ENCODE assay signal across 1 cellular context in the genomic region with DNA sequence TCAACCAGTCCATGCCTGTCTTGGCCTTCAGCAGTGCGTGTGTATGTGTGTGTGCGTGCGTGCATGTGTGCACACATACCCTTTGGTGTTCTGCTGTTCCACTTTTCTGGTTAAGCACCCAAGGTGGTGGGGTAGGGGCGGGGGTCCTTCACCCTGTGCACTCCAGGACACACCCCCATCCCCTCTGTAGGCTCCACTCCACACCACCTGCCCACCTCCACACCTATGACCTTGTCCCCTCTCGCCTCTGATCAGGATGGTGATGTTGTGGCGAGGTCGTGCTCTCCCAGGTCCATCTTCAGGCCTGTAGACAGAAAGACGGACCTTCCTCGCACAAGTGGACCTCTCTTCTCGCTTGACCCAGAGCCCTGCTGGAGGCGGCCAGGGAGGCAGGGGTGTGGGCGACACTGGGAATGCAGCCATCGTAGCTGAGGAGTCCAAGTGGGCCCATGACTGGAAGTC.
TF ChIP-seq lines count a peak whose summit lies in the region.

No MANE protein-coding gene starts in this region.

TF ChIP-seq in K562, 482 proteins besides CTCF, POLR2A, EP300 and RAD21:
- TF ChIP-seq SUPT5H (IDR thresholded peaks at IDR 0.05) (peak; percentile 57), SNRNP70 (optimal IDR thresholded peaks at IDR 0.05; ENCODE audit: low read depth, low read length) (peak; percentile 57), SIRT6 (IDR thresholded peaks at IDR 0.05; ENCODE audit: low read depth, low read length) (peak; percentile 15), TAF15 (IDR thresholded peaks at IDR 0.05; ENCODE audit: low read depth, low read length) (peak; percentile 70; the same call in 1 of the 2 replicates), POLR2G (IDR thresholded peaks at IDR 0.05; ENCODE audit: low read depth, low read length) (peak; percentile 68), ZBTB33 (CRISPR knock-in tag; IDR thresholded peaks at IDR 0.05) (peak; percentile 85), PTBP1 (IDR thresholded peaks at IDR 0.05; ENCODE audit: low read depth, low read length) (no peak), POLR2AphosphoS2 (IDR thresholded peaks at IDR 0.05; ENCODE audit: low read length) (peak; percentile 2; the same call in 1 of the 2 replicates), POLR2B (IDR thresholded peaks at IDR 0.05; ENCODE audit: low read depth, partially characterized antibody) (peak; percentile 15)
- TF ChIP-seq, protein P1, sequence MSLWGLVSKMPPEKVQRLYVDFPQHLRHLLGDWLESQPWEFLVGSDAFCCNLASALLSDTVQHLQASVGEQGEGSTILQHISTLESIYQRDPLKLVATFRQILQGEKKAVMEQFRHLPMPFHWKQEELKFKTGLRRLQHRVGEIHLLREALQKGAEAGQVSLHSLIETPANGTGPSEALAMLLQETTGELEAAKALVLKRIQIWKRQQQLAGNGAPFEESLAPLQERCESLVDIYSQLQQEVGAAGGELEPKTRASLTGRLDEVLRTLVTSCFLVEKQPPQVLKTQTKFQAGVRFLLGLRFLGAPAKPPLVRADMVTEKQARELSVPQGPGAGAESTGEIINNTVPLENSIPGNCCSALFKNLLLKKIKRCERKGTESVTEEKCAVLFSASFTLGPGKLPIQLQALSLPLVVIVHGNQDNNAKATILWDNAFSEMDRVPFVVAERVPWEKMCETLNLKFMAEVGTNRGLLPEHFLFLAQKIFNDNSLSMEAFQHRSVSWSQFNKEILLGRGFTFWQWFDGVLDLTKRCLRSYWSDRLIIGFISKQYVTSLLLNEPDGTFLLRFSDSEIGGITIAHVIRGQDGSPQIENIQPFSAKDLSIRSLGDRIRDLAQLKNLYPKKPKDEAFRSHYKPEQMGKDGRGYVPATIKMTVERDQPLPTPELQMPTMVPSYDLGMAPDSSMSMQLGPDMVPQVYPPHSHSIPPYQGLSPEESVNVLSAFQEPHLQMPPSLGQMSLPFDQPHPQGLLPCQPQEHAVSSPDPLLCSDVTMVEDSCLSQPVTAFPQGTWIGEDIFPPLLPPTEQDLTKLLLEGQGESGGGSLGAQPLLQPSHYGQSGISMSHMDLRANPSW (CRISPR knock-in tag; IDR thresholded peaks at IDR 0.05), result no peak
